In the genomic region with DNA sequence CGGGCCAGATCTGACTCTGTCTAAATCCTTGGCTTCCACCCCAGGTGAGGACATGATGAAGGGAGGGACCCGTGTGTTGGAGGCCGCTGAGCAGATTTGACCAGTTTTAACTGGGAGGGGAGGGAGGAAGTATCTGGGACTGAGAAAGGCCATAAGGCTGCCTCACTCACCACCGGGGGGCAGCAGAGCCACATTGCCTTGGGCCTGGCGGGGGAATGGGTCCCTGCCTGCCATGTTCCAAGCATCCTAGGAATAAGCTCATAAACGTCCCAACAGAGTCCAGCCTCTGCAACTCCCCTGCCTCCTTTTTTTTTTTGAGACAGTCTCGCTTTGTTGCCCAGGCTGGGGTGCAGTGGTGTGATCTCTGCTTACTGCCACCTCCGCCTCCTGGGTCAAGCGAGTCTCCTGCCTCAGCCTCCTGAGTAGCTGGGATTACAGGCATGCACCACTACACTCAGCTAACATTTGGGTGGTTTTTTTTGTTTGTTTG, we compare ENCODE assay signal across 9 cellular contexts. TPM values are rescaled to one million over a fixed set of nuclear protein-coding genes. Genes with fewer than 3 reads are reported as not detected.
A peak's percentile ranks its signal among the peaks of the same experiment; 100 is the strongest.
DNase-seq lines count a peak whose midpoint lies in the region; ATAC-seq and TF ChIP-seq lines count a peak whose summit lies in the region.
"Had no signal": no experiment of that assay in that cellular context is flagged by ENCODE, and none has a peak within 500 bp of the region (broad histone marks: within the 10 kb centered on the region; RNA-seq: fewer than 3 reads in every experiment).

No MANE protein-coding gene starts in this region.

- H3K27ac ChIP-seq in MM.1S (ENCODE audit: low read length) = no peak overlapping the region
- H3K27ac ChIP-seq in transverse colon = peak overlapping the region in 3 of 4 donors; percentile 15 to 39 (median 38)

- no peak overlapping the region for H3K9ac ChIP-seq in MM.1S (ENCODE audit: low read length)

- H3K9me2 ChIP-seq in MM.1S (replicated peaks; ENCODE audit: insufficient read depth, low read length) = no peaks in the 10 kb centered on the region

- H3K9me3 Mint-ChIP-seq in osteocyte (ENCODE audit: unreplicated experiment) = no peaks in the 10 kb centered on the region
- H3K9me3 Mint-ChIP-seq: dendritic cell treated with granulocyte-macrophage colony-stimulating factor and Interleukin-4, amounts not matched to agents 40 ng/mL and 50 ng/mL, for 4 days had no signal

- TF ChIP-seq EP300 in transverse colon (IDR thresholded peaks at IDR 0.05; ENCODE audit: low read depth) = no peak

- H3K79me2 ChIP-seq in MM.1S (ENCODE audit: low read length) = peaks cover under 1% of the 10 kb centered on the region; the same call in 1 of the 2 replicates

- no peaks in the 10 kb centered on the region for H4K20me1 ChIP-seq in MM.1S (ENCODE audit: insufficient read depth, low read length)

- H3K27me3 ChIP-seq in MM.1S (replicated peaks; ENCODE audit: insufficient read depth, low read length) = 0 out of 2 replicates have a peak, but pooled peaks cover 8% of the 10 kb centered on the region
- H3K27me3 ChIP-seq in transverse colon = no peaks in the 10 kb centered on the region

- H2AFZ ChIP-seq in MM.1S (ENCODE audit: low read length) = no peak overlapping the region

- H3K36me3 Mint-ChIP-seq in osteocyte (ENCODE audit: unreplicated experiment) = no peaks in the 10 kb centered on the region

- H3K4me1 Mint-ChIP-seq in osteocyte (ENCODE audit: unreplicated experiment) = peaks cover 16% of the 10 kb centered on the region

- WGBS in transverse colon (ENCODE audit: low coverage in 1 of 2), 2 donors = 6 to 36% methylated on average over 3 to 9 of the region's 9 CpGs

- TF ChIP-seq CTCF in MM.1S (IDR thresholded peaks at IDR 0.05; ENCODE audit: low read length) = peak; percentile 90
- TF ChIP-seq CTCF in osteocyte (IDR thresholded peaks at IDR 0.05) = peak; percentile 90
- TF ChIP-seq CTCF in transverse colon (IDR thresholded peaks at IDR 0.05) = peak; percentile 78 to 91 (median 86)

- no peak overlapping the region for H3K27ac Mint-ChIP-seq in osteocyte (ENCODE audit: unreplicated experiment)
- H3K27ac Mint-ChIP-seq: dendritic cell treated with granulocyte-macrophage colony-stimulating factor and Interleukin-4, amounts not matched to agents 40 ng/mL and 50 ng/mL, for 4 days had no signal

- H3K36me3 ChIP-seq in MM.1S (replicated peaks; ENCODE audit: insufficient read depth, low read length) (no peaks in the 10 kb centered on the region), transverse colon (no peaks in the 10 kb centered on the region)

- no peak for ATAC-seq in HG02759 (IDR thresholded peaks at IDR 0.05; ENCODE audit: unreplicated experiment)

- in situ Hi-C loops in transverse colon (cut with MboI; ENCODE audit: low pct_ligation_motif_present in 1 of 4, low pct_unique_long_range_greater_than_20kb in 1 of 4, low sequenced_read_pairs in 3 of 4) = no loop called here

- no peak overlapping the region for H3K4me3 Mint-ChIP-seq in osteocyte (ENCODE audit: unreplicated experiment)
- H3K4me3 Mint-ChIP-seq: dendritic cell treated with granulocyte-macrophage colony-stimulating factor and Interleukin-4, amounts not matched to agents 40 ng/mL and 50 ng/mL, for 4 days had no signal

- H3K27me3 Mint-ChIP-seq in osteocyte (ENCODE audit: unreplicated experiment) = peaks cover 6% of the 10 kb centered on the region
- H3K27me3 Mint-ChIP-seq: dendritic cell treated with granulocyte-macrophage colony-stimulating factor and Interleukin-4, amounts not matched to agents 40 ng/mL and 50 ng/mL, for 4 days had no signal

- no peak overlapping the region for H3K4me3 ChIP-seq in MM.1S (ENCODE audit: low read length)
- no peak overlapping the region for H3K4me3 ChIP-seq in transverse colon

- H3K9me3 ChIP-seq in MM.1S (replicated peaks; ENCODE audit: insufficient read depth, low read length) (no peaks in the 10 kb centered on the region), transverse colon (no peaks in the 10 kb centered on the region)

- 0 out of 2 replicates have a peak, but pooled peaks cover 5% of the 10 kb centered on the region for H3F3A ChIP-seq in MM.1S (ENCODE audit: insufficient read depth, low read length)

- no peak overlapping the region for H3K4me2 ChIP-seq in MM.1S (ENCODE audit: low read depth, low read length)

- DNase-seq in Daoy (ENCODE audit: low read depth) (peak; percentile 86), MM.1S (peak; percentile 74), SK-N-DZ (ENCODE audit: low spot score) (peak; percentile 76), foreskin melanocyte (peak; percentile 69), osteocyte (ENCODE audit: extremely low spot score, unreplicated experiment) (peak; percentile 95), transverse colon (peak; percentile 91)
- peak; percentile 64 for DNase-seq in activated gamma-delta T cell treated with anti-CD3 and anti-CD28 coated beads, Interleukin-2, amount 50 U/mL, for 16 hours (ENCODE audit: low read depth)

- no peak for TF ChIP-seq POLR2A in transverse colon (IDR thresholded peaks at IDR 0.05)

- H3K4me1 ChIP-seq in MM.1S (ENCODE audit: low read length) = peaks cover 8% of the 10 kb centered on the region
- peaks cover 16 to 45% (median 29%) of the 10 kb centered on the region in 4 donors for H3K4me1 ChIP-seq in transverse colon

- intact Hi-C loops in transverse colon (cut with DNase I; ENCODE audit: low total_unique reads) = loop anchor here (5.0 kb wide), 2 partner anchors 49 to 139 kb away; no protein-coding TSS in a partner anchor

RNA-seq across cellular contexts. Expression of a gene that starts 15.5 kb away (rescaled TPM):
- 1.1 and 1.5 TPM in 2 replicates for total RNA-seq in Daoy (2014; rRNA removed; shearing (Covaris generic))
- polyA plus RNA-seq in SK-N-DZ (2014; cell fraction: cytosol; rRNA removed) = 2.0 and 2.6 TPM in 2 replicates
- polyA plus RNA-seq in SK-N-DZ (2014; cell fraction: nucleus; rRNA removed) = 2.5 and 3.4 TPM in 2 replicates
- 7.6 and 8.0 TPM in 2 replicates for total RNA-seq in osteocyte
- total RNA-seq in transverse colon = 10 to 100 TPM; 27.2 to 53.5 (median 32.7) TPM

RNA-seq across cellular contexts. Expression of a gene that starts 26.3 kb away (rescaled TPM):
- total RNA-seq in Daoy (2014; rRNA removed; shearing (Covaris generic)) = 3.4 and 3.8 TPM in 2 replicates
- polyA plus RNA-seq in SK-N-DZ (2014; cell fraction: cytosol; rRNA removed) = not detected in 2 replicates
- not detected in 2 replicates for polyA plus RNA-seq in SK-N-DZ (2014; cell fraction: nucleus; rRNA removed)
- total RNA-seq in osteocyte = 0.50 and 0.51 TPM in 2 replicates
- 1 to 10 TPM in 1 of 4 donors, under 1 TPM in 1, not detected in 2; 0.55 to 2.1 TPM for total RNA-seq in transverse colon

RNA-seq across cellular contexts. Expression of a gene that starts 39.9 kb away (rescaled TPM):
- total RNA-seq in Daoy (2014; rRNA removed; shearing (Covaris generic)) = 6.5 and 14.2 TPM in 2 replicates
- polyA plus RNA-seq in SK-N-DZ (2014; cell fraction: cytosol; rRNA removed) = 24.1 and 30.3 TPM in 2 replicates
- 17.4 and 26.3 TPM in 2 replicates for polyA plus RNA-seq in SK-N-DZ (2014; cell fraction: nucleus; rRNA removed)
- total RNA-seq in osteocyte (67.2 and 68.1 TPM in 2 replicates), transverse colon (100 to 1,000 TPM in 1 of 4 donors, 10 to 100 TPM in 3; 30.5 to 135 (median 31.2) TPM)
